In the genomic region with DNA sequence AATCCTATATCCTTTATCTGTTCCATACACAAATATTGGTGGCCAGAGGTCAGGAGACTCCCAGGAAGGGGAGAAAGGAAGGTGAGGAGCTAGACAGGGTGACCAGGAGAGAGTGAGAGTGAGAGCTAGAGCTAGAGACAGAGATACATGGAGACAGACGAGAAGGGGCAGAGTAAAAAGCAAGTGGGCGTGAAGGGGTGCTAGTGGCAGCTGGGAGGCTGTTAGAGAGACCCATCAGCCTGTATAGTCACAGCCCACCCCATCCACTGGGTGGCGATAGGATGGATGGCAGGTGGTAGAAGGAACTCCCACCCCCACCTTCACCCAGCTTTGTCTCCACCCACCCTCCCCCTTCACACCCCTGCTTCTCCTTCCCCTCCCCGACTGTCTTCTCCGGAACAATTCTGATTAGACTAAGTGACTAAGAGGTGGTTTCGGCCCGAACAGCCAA, we compare ENCODE assay signal across 10 cellular contexts. TPM values are rescaled to one million over a fixed set of nuclear protein-coding genes. Genes with fewer than 3 reads are reported as not detected.
DNase-seq lines count a peak whose midpoint lies in the region; ATAC-seq and TF ChIP-seq lines count a peak whose summit lies in the region.
"Had no signal": no experiment of that assay in that cellular context is flagged by ENCODE, and none has a peak within 500 bp of the region (broad histone marks: within the 10 kb centered on the region; RNA-seq: fewer than 3 reads in every experiment).

No MANE protein-coding gene starts in this region.

- ATAC-seq in GM21576 (IDR thresholded peaks at IDR 0.05; ENCODE audit: unreplicated experiment): no peak
- no peak for ATAC-seq in GM21515 (IDR thresholded peaks at IDR 0.05; ENCODE audit: unreplicated experiment)
- ATAC-seq: A549 had no signal

- H3K9me3 Mint-ChIP-seq in neural crest cell: no peaks in the 10 kb centered on the region

- peak overlapping the region; percentile 31 for H3K4me3 Mint-ChIP-seq in neural crest cell

- H3K27ac Mint-ChIP-seq in neural crest cell (ENCODE audit: unreplicated experiment): no peak overlapping the region

- DNase-seq in NCI-H1417 (lab: John Stamatoyannopoulos, UW) (peak in 2 of 3 experiments; percentile 45 to 73), NCI-H1417 treated with DMSO at 0.1 percent for 48 hours (lab: John Stamatoyannopoulos, UW) (no peak), HuH-7 (ENCODE audit: low spot score) (peak; percentile 44), neural crest cell (ENCODE audit: low read depth, low spot score) (no peak), C1 segment of cervical spinal cord (lab: John Stamatoyannopoulos, UW) (no peak)
- DNase-seq: ovary had no signal

- no peak overlapping the region for H3K27ac ChIP-seq in VCaP
- H3K27ac ChIP-seq: A549, ovary had no signal

- TF ChIP-seq CTCF in VCaP (conservative IDR thresholded peaks at IDR 0.05) (0 out of 2 replicates have a peak, but pooled peaks have one; percentile 8), neural crest cell (conservative IDR thresholded peaks at IDR 0.05) (no peak)

- H3K4me1 Mint-ChIP-seq in neural crest cell: peaks cover 65% of the 10 kb centered on the region

- no peaks in the 10 kb centered on the region for H3K27me3 Mint-ChIP-seq in neural crest cell (ENCODE audit: low read depth)

- no peaks in the 10 kb centered on the region for H3K36me3 Mint-ChIP-seq in neural crest cell (ENCODE audit: low read depth)

RNA-seq across cellular contexts. Expression of a gene that starts 32.8 kb away (rescaled TPM):
- total RNA-seq in neural crest cell: 16.2 and 17.3 TPM in 2 replicates

Comparison
In these comparisons a context has a peak if more than half of its experiments do, and no peak if none do; other contexts are left out.
1. DNase-seq: peak in NCI-H1417 (2 of 3) and HuH-7 (single experiment); none in NCI-H1417 treated with DMSO at 0.1 percent for 48 hours (single experiment), neural crest cell (single experiment) and C1 segment of cervical spinal cord (0 of 14).